ENCODE assay signal across 10 cellular contexts in genomic region chr4:87530868-87531267, GRCh38. TPM values are rescaled to one million over a fixed set of nuclear protein-coding genes. Genes with fewer than 3 reads are reported as not detected.
DNase-seq lines count a peak whose midpoint lies in the region; TF ChIP-seq lines count a peak whose summit lies in the region.
"Had no signal": no experiment of that assay in that cellular context is flagged by ENCODE, and none has a peak within 500 bp of the region (broad histone marks: within the 10 kb centered on the region; RNA-seq: fewer than 3 reads in every experiment).

No MANE protein-coding gene starts in this region.

- no peaks in the 10 kb centered on the region for H3F3A ChIP-seq in MM.1S (ENCODE audit: insufficient read depth, low read length)

- no peak overlapping the region for H2BK15ac ChIP-seq in mesenchymal stem cell (ENCODE audit: low read depth, poor library complexity, severe bottlenecking)

- H3K27ac ChIP-seq in mesenchymal stem cell (ENCODE audit: low read length, poor library complexity, severe bottlenecking) (no peak overlapping the region), testis (peak overlapping the region; percentile 76 to 84), MM.1S (ENCODE audit: low read length) (no peak overlapping the region)
- H3K27ac ChIP-seq: PC-9 had no signal

- no peak overlapping the region for H2AK5ac ChIP-seq in mesenchymal stem cell (ENCODE audit: low read length, severe bottlenecking)

- H3K4me1 Mint-ChIP-seq in mesothelial cell of epicardium: peaks cover 31% of the 10 kb centered on the region
- H3K4me1 Mint-ChIP-seq: activated naive CD8-positive, alpha-beta T cell treated with anti-CD3 and anti-CD28 coated beads, Interleukin-2, amount 10 ng/mL, durations not matched to agents 7 days and 5 days had no signal

- no peaks in the 10 kb centered on the region for H4K20me1 ChIP-seq in MM.1S (ENCODE audit: insufficient read depth, low read length)

- H3K36me3 Mint-ChIP-seq in mesothelial cell of epicardium: no peaks in the 10 kb centered on the region
- H3K36me3 Mint-ChIP-seq: activated naive CD8-positive, alpha-beta T cell treated with anti-CD3 and anti-CD28 coated beads, Interleukin-2, amount 10 ng/mL, durations not matched to agents 7 days and 5 days had no signal

- H3K4me3 ChIP-seq in epithelial cell of esophagus (ENCODE audit: low read length) (no peak overlapping the region), mesenchymal stem cell (ENCODE audit: insufficient read depth in 1 of 2, low read depth in 1 of 2, low read length in 2 of 2) (no peak overlapping the region), testis (no peak overlapping the region), MM.1S (ENCODE audit: low read length) (no peak overlapping the region)
- H3K4me3 ChIP-seq: PC-9 had no signal

- H3K9me3 Mint-ChIP-seq in mesothelial cell of epicardium: peaks cover 18% of the 10 kb centered on the region
- H3K9me3 Mint-ChIP-seq: activated naive CD8-positive, alpha-beta T cell treated with anti-CD3 and anti-CD28 coated beads, Interleukin-2, amount 10 ng/mL, durations not matched to agents 7 days and 5 days had no signal

- no peaks in the 10 kb centered on the region for H3K79me1 ChIP-seq in mesenchymal stem cell (replicated peaks; ENCODE audit: low read length, poor library complexity, severe bottlenecking)

- no peaks in the 10 kb centered on the region for H3K79me2 ChIP-seq in MM.1S (ENCODE audit: low read length)

- H2AFZ ChIP-seq in mesenchymal stem cell (ENCODE audit: low read depth, low read length): no peak overlapping the region
- no peak overlapping the region for H2AFZ ChIP-seq in MM.1S (ENCODE audit: low read length)
- H2AFZ ChIP-seq: PC-9 had no signal

- no peak overlapping the region for H3K14ac ChIP-seq in mesenchymal stem cell (ENCODE audit: low read length in 2 of 2)

- no peaks in the 10 kb centered on the region for H3K27me3 Mint-ChIP-seq in mesothelial cell of epicardium (ENCODE audit: low read depth)

- WGBS in mesenchymal stem cell: 89% methylated on average over 4 of the region's 4 CpGs
- 23 to 44% methylated on average over 4 of the region's 4 CpGs for WGBS in testis, 2 donors

- TF ChIP-seq CTCF in epithelial cell of esophagus (IDR thresholded peaks at IDR 0.05; ENCODE audit: insufficient read depth, low read depth, low read length, missing control alignments) (no peak), testis (IDR thresholded peaks at IDR 0.05) (no peak), mesothelial cell of epicardium (IDR thresholded peaks at IDR 0.05; ENCODE audit: unreplicated experiment) (no peak), MM.1S (IDR thresholded peaks at IDR 0.05; ENCODE audit: low read length) (no peak)

- no peaks in the 10 kb centered on the region for H3K9me2 ChIP-seq in MM.1S (replicated peaks; ENCODE audit: insufficient read depth, low read length)

- no peak for TF ChIP-seq POLR2A in testis (IDR thresholded peaks at IDR 0.05)

- no peak overlapping the region for H3K4ac ChIP-seq in mesenchymal stem cell (ENCODE audit: low read depth in 1 of 2, low read length in 2 of 2)

- no peak overlapping the region for H3K4me2 ChIP-seq in mesenchymal stem cell (ENCODE audit: low read length, poor library complexity, severe bottlenecking)
- no peak overlapping the region for H3K4me2 ChIP-seq in MM.1S (ENCODE audit: low read depth, low read length)
- H3K4me2 ChIP-seq: PC-9 had no signal

- intact Hi-C loops in testis (cut with DNase I; ENCODE audit: low total_unique reads): no loop called here

- no peaks in the 10 kb centered on the region for H3K27me3 ChIP-seq in mesenchymal stem cell (ENCODE audit: control insufficient read depth in 1 of 2, insufficient read depth in 1 of 2, low read length in 2 of 2)
- no peaks in the 10 kb centered on the region for H3K27me3 ChIP-seq in testis
- H3K27me3 ChIP-seq in MM.1S (replicated peaks; ENCODE audit: insufficient read depth, low read length): no peaks in the 10 kb centered on the region

- H4K8ac ChIP-seq in mesenchymal stem cell (ENCODE audit: low read length): no peak overlapping the region

- DNase-seq in NCI-H69 (lab: John Stamatoyannopoulos, UW) (peak; percentile 9), epithelial cell of esophagus (ENCODE audit: low read depth) (peak; percentile 93), mesenchymal stem cell (no peak), testis (peak; percentile 81), mesothelial cell of epicardium (ENCODE audit: low spot score in 2 of 2, unreplicated experiment in 2 of 2) (no peak), kidney glomerular epithelial cell (lab: John Stamatoyannopoulos, UW) (no peak), MM.1S (no peak), NCI-H526 treated with DMSO at 0.1 percent for 48 hours (lab: John Stamatoyannopoulos, UW) (no peak)
- DNase-seq: activated naive CD8-positive, alpha-beta T cell treated with anti-CD3 and anti-CD28 coated beads, Interleukin-2, amount 10 ng/mL, durations not matched to agents 7 days and 5 days; PC-9 had no signal

- H3K27ac Mint-ChIP-seq in mesothelial cell of epicardium: no peak overlapping the region
- H3K27ac Mint-ChIP-seq: activated naive CD8-positive, alpha-beta T cell treated with anti-CD3 and anti-CD28 coated beads, Interleukin-2, amount 10 ng/mL, durations not matched to agents 7 days and 5 days had no signal

- no peaks in the 10 kb centered on the region for H3K4me1 ChIP-seq in mesenchymal stem cell (ENCODE audit: control insufficient read depth, insufficient read depth, low read depth, low read length)
- H3K4me1 ChIP-seq in testis: peaks cover 9% of the 10 kb centered on the region
- no peaks in the 10 kb centered on the region for H3K4me1 ChIP-seq in MM.1S (ENCODE audit: low read length)

- H3K9ac ChIP-seq in mesenchymal stem cell (ENCODE audit: low read length): peak overlapping the region; percentile 10
- H3K9ac ChIP-seq in MM.1S (ENCODE audit: low read length): no peak overlapping the region

- no peak overlapping the region for H2BK120ac ChIP-seq in mesenchymal stem cell (ENCODE audit: low read depth, low read length)

- H3K9me3 ChIP-seq in mesenchymal stem cell (ENCODE audit: control insufficient read depth, low read length) (no peaks in the 10 kb centered on the region), testis (no peaks in the 10 kb centered on the region), MM.1S (replicated peaks; ENCODE audit: insufficient read depth, low read length) (no peaks in the 10 kb centered on the region)

- H2BK5ac ChIP-seq in mesenchymal stem cell (ENCODE audit: low read depth, low read length, poor library complexity, severe bottlenecking): no peak overlapping the region

- no peak overlapping the region for H3K4me3 Mint-ChIP-seq in mesothelial cell of epicardium
- H3K4me3 Mint-ChIP-seq: activated naive CD8-positive, alpha-beta T cell treated with anti-CD3 and anti-CD28 coated beads, Interleukin-2, amount 10 ng/mL, durations not matched to agents 7 days and 5 days had no signal

- H3K18ac ChIP-seq in mesenchymal stem cell (ENCODE audit: low read depth in 1 of 2, low read length in 2 of 2): no peak overlapping the region

- H4K91ac ChIP-seq in mesenchymal stem cell (ENCODE audit: low read length): no peak overlapping the region

- no peak overlapping the region for H2BK12ac ChIP-seq in mesenchymal stem cell (ENCODE audit: low read length in 2 of 2)

- no peak overlapping the region for H3K23ac ChIP-seq in mesenchymal stem cell (ENCODE audit: low read length in 2 of 2)

- H3K36me3 ChIP-seq in mesenchymal stem cell (ENCODE audit: control insufficient read depth in 1 of 2, insufficient read depth in 2 of 2, low read depth in 1 of 2, low read length in 2 of 2): no peaks in the 10 kb centered on the region
- H3K36me3 ChIP-seq in testis (ENCODE audit: low read depth, missing control alignments): no peaks in the 10 kb centered on the region
- no peaks in the 10 kb centered on the region for H3K36me3 ChIP-seq in MM.1S (replicated peaks; ENCODE audit: insufficient read depth, low read length)

RNA-seq across cellular contexts. Expression of gene SPARCL1, which starts 1.7 kb away (rescaled TPM):
- polyA plus RNA-seq in mesenchymal stem cell (2013, experiment 1 of 2): 0.03 TPM
- 0.04 TPM for polyA plus RNA-seq in mesenchymal stem cell (2013, experiment 2 of 2)
- total RNA-seq in testis (100 to 1,000 TPM; 110 to 138 TPM), mesothelial cell of epicardium (6.3 to 6.7 TPM (median 6.6 TPM) in 3 replicates)
- 124 TPM for polyA plus RNA-seq in testis (ENCODE audit: insufficient read depth, low read depth, low replicate concordance)
- total RNA-seq: activated naive CD8-positive, alpha-beta T cell treated with anti-CD3 and anti-CD28 coated beads, Interleukin-2, amount 10 ng/mL, durations not matched to agents 7 days and 5 days; PC-9 had no signal

Comparison
In these comparisons a context has a peak if more than half of its experiments do, and no peak if none do; other contexts are left out.
1. DNase-seq: peak in NCI-H69 (single experiment), epithelial cell of esophagus (single experiment) and testis (single experiment); none in mesenchymal stem cell (single experiment), mesothelial cell of epicardium (0 of 2), kidney glomerular epithelial cell (single experiment), MM.1S (single experiment) and NCI-H526 treated with DMSO at 0.1 percent for 48 hours (single experiment).
2. H3K27ac ChIP-seq: peak in testis (2 of 2); none in mesenchymal stem cell (single experiment) and MM.1S (single experiment).
3. RNA of gene SPARCL1, which starts 1.7 kb away (total RNA-seq): 110 to 138 TPM in testis; 6.3 to 6.7 TPM in mesothelial cell of epicardium; every median in the first group is over 10 times any median in the second.